Comparison of ENCODE assay signal across 18 cellular contexts in genomic region chr10:53479365-53479764, GRCh38.
DNase-seq lines count a peak whose midpoint lies in the region; TF ChIP-seq lines count a peak whose summit lies in the region.
"Had no signal": no experiment of that assay in that cellular context is flagged by ENCODE, and none has a peak within 500 bp of the region (broad histone marks: within the 10 kb centered on the region; RNA-seq: fewer than 3 reads in every experiment).

No MANE protein-coding gene starts in this region.

- peak overlapping the region; percentile 74 for H3K18ac ChIP-seq in H9 (ENCODE audit: insufficient read length, low read depth, low read length)

- H4K91ac ChIP-seq in H9 (ENCODE audit: insufficient read length, low read depth, low read length) = no peak overlapping the region

- H3K4me3 ChIP-seq in NT2/D1 (ENCODE audit: insufficient read length, low read depth) (no peak overlapping the region), neural progenitor cell (no peak overlapping the region)
- H3K4me3 ChIP-seq: PC-9 had no signal

- H3K9me3 Mint-ChIP-seq in H9 = peaks cover 8 to 18% of the 10 kb centered on the region in 2 experiments
- peaks cover 3% of the 10 kb centered on the region for H3K9me3 Mint-ChIP-seq in neural progenitor cell

- no peak overlapping the region for H2BK15ac ChIP-seq in H9 (ENCODE audit: low read depth, low read length)

- H3K4me1 Mint-ChIP-seq in H9 (peaks cover 57 to 59% of the 10 kb centered on the region in 2 experiments), neural progenitor cell (peaks cover 9% of the 10 kb centered on the region)

- H3K27ac ChIP-seq in H9 (ENCODE audit: insufficient read length, low read depth, low read length) = peak overlapping the region; percentile 100
- peak overlapping the region; percentile 85 for H3K27ac ChIP-seq in neural progenitor cell
- H3K27ac ChIP-seq: PC-9 had no signal

- H3K4me2 ChIP-seq in H9 (ENCODE audit: insufficient read depth, insufficient read length, low read length) (peak overlapping the region; percentile 44), neural progenitor cell (peak overlapping the region; percentile 55)
- H3K4me2 ChIP-seq: PC-9 had no signal

- WGBS in H9 (ENCODE audit: extremely low coverage, insufficient read length, low lambda C conversion rate) = no CpG with 5 or more reads among the region's 2 CpGs

- H3K4me1 ChIP-seq in H9 (ENCODE audit: insufficient read depth, low read length) = peaks cover 3% of the 10 kb centered on the region; the same call in 1 of the 2 replicates
- H3K4me1 ChIP-seq in NT2/D1 (ENCODE audit: insufficient read depth, insufficient read length) = no peaks in the 10 kb centered on the region
- peaks cover 55% of the 10 kb centered on the region for H3K4me1 ChIP-seq in neural progenitor cell

- no peak overlapping the region for H4K8ac ChIP-seq in H9 (replicated peaks; ENCODE audit: insufficient read length, low read depth, low read length)

- peaks cover 3% of the 10 kb centered on the region for H3K9me3 ChIP-seq in H9 (ENCODE audit: control insufficient read depth, low read depth, low read length)
- H3K9me3 ChIP-seq in NT2/D1 (ENCODE audit: insufficient read depth, low read length) = peaks cover 19% of the 10 kb centered on the region
- H3K9me3 ChIP-seq in neural progenitor cell (ENCODE audit: low read depth) = peaks cover under 1% of the 10 kb centered on the region

- TF ChIP-seq CTCF in H9 (conservative IDR thresholded peaks at IDR 0.05) (no peak), neural progenitor cell (IDR thresholded peaks at IDR 0.05) (no peak)

- DNase-seq in H9 (no peak), NT2/D1 (ENCODE audit: low read depth, low spot score) (peak; percentile 59), iPS DF 19.7 (ENCODE audit: low read depth, low spot score) (peak; percentile 93), neural progenitor cell (ENCODE audit: low spot score) (peak; percentile 65), DMS53 (lab: John Stamatoyannopoulos, UW) (no peak), NCI-H2107 treated with DMSO at 0.1 percent for 48 hours (lab: John Stamatoyannopoulos, UW; ENCODE audit: unreplicated experiment) (no peak), RKO (ENCODE audit: low spot score) (no peak)
- DNase-seq: DMS153; Karpas-422; NCI-H1092 treated with DMSO at 0.1 percent for 48 hours; NCI-H1436; NCI-H187 treated with DMSO at 0.1 percent for 48 hours; NCI-H524 treated with DMSO at 0.1 percent for 48 hours; NCI-H82; NK-92 treated with Interleukin-12 subunit alpha and Interleukin-12 subunit beta, amount 100 ng/mL, for 24 hours; PC-9; RPMI8226; SHP77 had no signal

- no peaks in the 10 kb centered on the region for H3K36me3 ChIP-seq in NT2/D1 (ENCODE audit: insufficient read depth, insufficient read length, low read length)
- H3K36me3 ChIP-seq in neural progenitor cell = no peaks in the 10 kb centered on the region

- H3K36me3 Mint-ChIP-seq in H9 (ENCODE audit: insufficient read depth in 1 of 3, low read depth in 3 of 3) (peaks cover 5 to 25% (median 15%) of the 10 kb centered on the region in 3 experiments), neural progenitor cell (no peaks in the 10 kb centered on the region)

- H3F3A ChIP-seq in neural progenitor cell (ENCODE audit: low read depth) = peaks cover 27% of the 10 kb centered on the region

- H3K27me3 ChIP-seq in H9 (ENCODE audit: insufficient read depth, low read length) = no peaks in the 10 kb centered on the region
- no peaks in the 10 kb centered on the region for H3K27me3 ChIP-seq in NT2/D1 (ENCODE audit: insufficient read depth, insufficient read length)
- no peaks in the 10 kb centered on the region for H3K27me3 ChIP-seq in neural progenitor cell

- H3K23ac ChIP-seq in H9 (ENCODE audit: insufficient read length, low read depth, low read length) = no peak overlapping the region

- peak overlapping the region; percentile 95 for H2BK120ac ChIP-seq in H9 (ENCODE audit: low read depth, low read length, poor library complexity, severe bottlenecking)

- no peaks in the 10 kb centered on the region for H3K79me1 ChIP-seq in H9 (ENCODE audit: insufficient read depth, low read depth, low read length, poor library complexity, severe bottlenecking)

- H3K4ac ChIP-seq in H9 (ENCODE audit: low read depth, low read length) = no peak overlapping the region; the same call in 1 of the 2 replicates

- peak overlapping the region; percentile 94 for H3T11ph ChIP-seq in H9 (ENCODE audit: low read length)

- peak overlapping the region; percentile 98 for H2BK5ac ChIP-seq in H9 (ENCODE audit: insufficient read length, low read length)

- peak overlapping the region; percentile 54 for H3K9ac ChIP-seq in H9 (ENCODE audit: extremely low read depth, insufficient read length, low read length)
- no peak overlapping the region for H3K9ac ChIP-seq in NT2/D1 (ENCODE audit: insufficient read length, low read depth)
- H3K9ac ChIP-seq in neural progenitor cell = no peak overlapping the region

- H3K4me3 Mint-ChIP-seq in H9 (no peak overlapping the region), neural progenitor cell (no peak overlapping the region)

- H2BK20ac ChIP-seq in H9 (ENCODE audit: low read depth, low read length, poor library complexity, severe bottlenecking) = peak overlapping the region; percentile 26

- H4K20me1 ChIP-seq in H9 (ENCODE audit: control insufficient read depth, insufficient read depth, insufficient read length) (no peaks in the 10 kb centered on the region), neural progenitor cell (ENCODE audit: low read depth) (no peaks in the 10 kb centered on the region)

- no peak overlapping the region for H3K14ac ChIP-seq in H9 (ENCODE audit: insufficient read depth, low read length)

- peak overlapping the region; percentile 81 to 97 (median 97) for H3K27ac Mint-ChIP-seq in H9
- H3K27ac Mint-ChIP-seq in neural progenitor cell = no peak overlapping the region

- no peak overlapping the region for H2BK12ac ChIP-seq in H9 (ENCODE audit: insufficient read length, low read depth, low read length)

- H4K5ac ChIP-seq in H9 (ENCODE audit: insufficient read length, low read depth, low read length) = no peak overlapping the region

- H3K23me2 ChIP-seq in H9 (ENCODE audit: insufficient read length, low read depth, low read length, poor library complexity, severe bottlenecking) = no peaks in the 10 kb centered on the region

- H3K27me3 Mint-ChIP-seq in H9 (ENCODE audit: low read depth) (no peaks in the 10 kb centered on the region), neural progenitor cell (ENCODE audit: insufficient read depth, low read depth) (no peaks in the 10 kb centered on the region)

- H3K79me2 ChIP-seq in H9 (ENCODE audit: insufficient read depth, low read length) = no peaks in the 10 kb centered on the region
- H3K79me2 ChIP-seq in neural progenitor cell (ENCODE audit: low read depth) = no peaks in the 10 kb centered on the region

- H2AFZ ChIP-seq in H9 (ENCODE audit: low read length) (no peak overlapping the region), neural progenitor cell (replicated peaks) (no peak overlapping the region)
- H2AFZ ChIP-seq: PC-9 had no signal

- no peak overlapping the region for H2AK5ac ChIP-seq in H9 (ENCODE audit: insufficient read length, low read length)

- H3K56ac ChIP-seq in H9 (ENCODE audit: insufficient read length, low read depth, low read length) = no peak overlapping the region

Comparison
In these comparisons a context has a peak if more than half of its experiments do, and no peak if none do; other contexts are left out.
1. DNase-seq: peak in NT2/D1 (single experiment), iPS DF 19.7 (single experiment) and neural progenitor cell (single experiment); none in H9 (single experiment), DMS53 (single experiment), NCI-H2107 treated with DMSO at 0.1 percent for 48 hours (single experiment) and RKO (single experiment).